Comparison of ENCODE assay signal across 1 cellular context in genomic region chr9:98182069-98182820, GRCh38.
TF ChIP-seq lines count a peak whose summit lies in the region.

No MANE protein-coding gene starts in this region.

TF ChIP-seq in K562, 482 proteins besides CTCF, POLR2A, EP300 and RAD21 (continued from another document and continues in another):
- TF ChIP-seq RCOR1 (IDR thresholded peaks at IDR 0.05; ENCODE audit: borderline replicate concordance in 1 of 2, low read depth in 2 of 2, low read length in 2 of 2) = peak in 1 of 2 experiments; percentile 89; a peak in 2 of 4 replicates
- TF ChIP-seq AFF1 (IDR thresholded peaks at IDR 0.05; ENCODE audit: low read depth in 1 of 2, partially characterized antibody in 2 of 2) = peak in 1 of 2 experiments; percentile 69
- no peak for TF ChIP-seq ZNF76 (CRISPR knock-in tag; IDR thresholded peaks at IDR 0.05; ENCODE audit: borderline replicate concordance)
- TF ChIP-seq ZNF699 (CRISPR knock-in tag; IDR thresholded peaks at IDR 0.05; ENCODE audit: insufficient replicate concordance) = no peak
- peak; percentile 87 for TF ChIP-seq CTBP1 (IDR thresholded peaks at IDR 0.05; ENCODE audit: borderline replicate concordance)
- TF ChIP-seq BCL6 (CRISPR knock-in tag; IDR thresholded peaks at IDR 0.05) = no peak
- TF ChIP-seq THAP12 (CRISPR knock-in tag; IDR thresholded peaks at IDR 0.05) = no peak
- TF ChIP-seq ZNF134 (CRISPR knock-in tag; conservative IDR thresholded peaks at IDR 0.05) = no peak
- TF ChIP-seq ZNF224 (CRISPR knock-in tag; IDR thresholded peaks at IDR 0.05) = no peak
- TF ChIP-seq ELK3 (CRISPR knock-in tag; IDR thresholded peaks at IDR 0.05) = no peak
- TF ChIP-seq USF1 (CRISPR knock-in tag; IDR thresholded peaks at IDR 0.05) = no peak
- TF ChIP-seq XRCC5 (IDR thresholded peaks at IDR 0.05; ENCODE audit: low read depth, low read length) = peak; percentile 50; the same call in 1 of the 2 replicates
- no peak for TF ChIP-seq E4F1 (CRISPR knock-in tag; IDR thresholded peaks at IDR 0.05; ENCODE audit: borderline replicate concordance)
- no peak for TF ChIP-seq RHOXF2B (CRISPR knock-in tag; conservative IDR thresholded peaks at IDR 0.05)
- TF ChIP-seq TAF1 (IDR thresholded peaks at IDR 0.05; ENCODE audit: control insufficient read depth, extremely low read depth, insufficient read depth, low read length, severe bottlenecking) = no peak
- no peak for TF ChIP-seq TAF9B (IDR thresholded peaks at IDR 0.05; ENCODE audit: partially characterized antibody)
- no peak for TF ChIP-seq ZFP30 (CRISPR knock-in tag; IDR thresholded peaks at IDR 0.05; ENCODE audit: borderline replicate concordance)
- TF ChIP-seq ETV5 (CRISPR knock-in tag; IDR thresholded peaks at IDR 0.05; ENCODE audit: low read depth) = peak; percentile 86
- TF ChIP-seq NFRKB (IDR thresholded peaks at IDR 0.05; ENCODE audit: low read depth) = 0 out of 2 replicates have a peak, but pooled peaks have one; percentile 27
- TF ChIP-seq FUS (optimal IDR thresholded peaks at IDR 0.05; ENCODE audit: low read depth, low read length) = no peak
- TF ChIP-seq TOE1 (IDR thresholded peaks at IDR 0.05; ENCODE audit: borderline replicate concordance) = no peak
- TF ChIP-seq TOE1 (CRISPR knock-in tag; IDR thresholded peaks at IDR 0.05; ENCODE audit: borderline replicate concordance, low read depth) = no peak
- TF ChIP-seq ZNF124 (CRISPR knock-in tag; IDR thresholded peaks at IDR 0.05) = no peak
- peak; percentile 23; the same call in 1 of the 2 replicates for TF ChIP-seq CHD2 (IDR thresholded peaks at IDR 0.05; ENCODE audit: low read depth, low read length)
- no peak for TF ChIP-seq ZFP1 (CRISPR knock-in tag; IDR thresholded peaks at IDR 0.05)
- TF ChIP-seq ZNF551 (CRISPR knock-in tag; IDR thresholded peaks at IDR 0.05) = no peak
- TF ChIP-seq POLR2H (tag; IDR thresholded peaks at IDR 0.05; ENCODE audit: low read depth) = peak; percentile 72
- no peak for TF ChIP-seq IRF2 (CRISPR knock-in tag; IDR thresholded peaks at IDR 0.05)
- TF ChIP-seq NR2C2 (CRISPR knock-in tag; IDR thresholded peaks at IDR 0.05) = no peak
- peak; percentile 55 for TF ChIP-seq NR2C2 (tag; IDR thresholded peaks at IDR 0.05)
- TF ChIP-seq CHAMP1 (IDR thresholded peaks at IDR 0.05) = 0 out of 2 replicates have a peak, but pooled peaks have one; percentile 13
- peak; percentile 86 for TF ChIP-seq POLR2AphosphoS5 (IDR thresholded peaks at IDR 0.05; ENCODE audit: control insufficient read depth, insufficient read depth, low read depth, low read length)
- TF ChIP-seq ZKSCAN3 (CRISPR knock-in tag; IDR thresholded peaks at IDR 0.05) = no peak
- no peak for TF ChIP-seq ETV6 (IDR thresholded peaks at IDR 0.05; ENCODE audit: borderline replicate concordance in 1 of 2, low read depth in 2 of 2, low read length in 1 of 2)
- no peak for TF ChIP-seq ETV6 (CRISPR knock-in tag; IDR thresholded peaks at IDR 0.05; ENCODE audit: borderline replicate concordance)
- TF ChIP-seq REST (CRISPR knock-in tag; IDR thresholded peaks at IDR 0.05; ENCODE audit: low read depth) = no peak
- TF ChIP-seq RBM34 (IDR thresholded peaks at IDR 0.05; ENCODE audit: borderline replicate concordance, insufficient read depth, low read length) = no peak
- TF ChIP-seq ZNF707 (CRISPR knock-in tag; conservative IDR thresholded peaks at IDR 0.05) = 0 out of 2 replicates have a peak, but pooled peaks have one; percentile 36
- peak; percentile 72; the same call in 1 of the 2 replicates for TF ChIP-seq ZNF644 (tag; IDR thresholded peaks at IDR 0.05; ENCODE audit: low read depth)
- TF ChIP-seq ZBTB9 (CRISPR knock-in tag; IDR thresholded peaks at IDR 0.05) = no peak
- TF ChIP-seq ZNF217 (CRISPR knock-in tag; IDR thresholded peaks at IDR 0.05) = no peak
- TF ChIP-seq KAT8 (IDR thresholded peaks at IDR 0.05; ENCODE audit: low read depth) = no peak
- TF ChIP-seq ZBTB1 (CRISPR knock-in tag; IDR thresholded peaks at IDR 0.05; ENCODE audit: borderline replicate concordance, low read depth) = no peak
- TF ChIP-seq DNMT1 (IDR thresholded peaks at IDR 0.05) = no peak
- no peak for TF ChIP-seq SMAD2 (IDR thresholded peaks at IDR 0.05; ENCODE audit: low read depth, low read length)
- TF ChIP-seq ZNF785 (CRISPR knock-in tag; IDR thresholded peaks at IDR 0.05) = no peak
- no peak for TF ChIP-seq HNRNPL (IDR thresholded peaks at IDR 0.05; ENCODE audit: low read depth, low read length)
- 0 out of 2 replicates have a peak, but pooled peaks have one; percentile 54 for TF ChIP-seq ATF7 (IDR thresholded peaks at IDR 0.05)
- TF ChIP-seq CGGBP1 (CRISPR knock-in tag; IDR thresholded peaks at IDR 0.05) = no peak
- TF ChIP-seq ZNF3 (CRISPR knock-in tag; IDR thresholded peaks at IDR 0.05) = no peak
- TF ChIP-seq FOXJ3 (CRISPR knock-in tag; IDR thresholded peaks at IDR 0.05) = no peak
